In the genomic region with DNA sequence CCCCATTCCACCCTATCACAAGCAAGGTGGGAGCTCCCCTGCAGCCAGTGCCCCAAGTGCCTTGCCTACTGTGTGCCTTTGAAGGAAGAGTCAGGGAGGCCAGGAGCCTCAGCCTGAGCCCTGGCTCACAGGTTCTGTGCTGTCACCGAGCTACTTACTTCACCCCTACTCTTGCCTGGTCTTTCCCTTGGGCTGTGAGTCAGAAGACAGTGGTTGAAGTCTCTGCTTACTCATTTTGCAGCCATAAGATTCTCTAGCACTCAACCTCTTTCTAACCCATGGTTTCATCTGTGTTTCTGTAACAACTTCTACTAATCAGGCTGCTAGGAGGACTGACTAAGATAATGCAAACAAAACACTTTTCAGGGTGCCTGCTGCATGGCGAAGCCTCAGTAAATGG, we compare ENCODE assay signal across 14 cellular contexts.
DNase-seq lines count a peak whose midpoint lies in the region; ATAC-seq lines count a peak whose summit lies in the region.
"Had no signal": no experiment of that assay in that cellular context is flagged by ENCODE, and none has a peak within 500 bp of the region (broad histone marks: within the 10 kb centered on the region; RNA-seq: fewer than 3 reads in every experiment).

No MANE protein-coding gene starts in this region.

- intact Hi-C loops in activated CD4-positive, alpha-beta T cell treated with anti-CD3 and anti-CD28 coated beads for 36 hours (cut with DNase I, micrococcal nuclease) = no loop called here

- H3K27ac Mint-ChIP-seq in activated CD4-positive, alpha-beta T cell treated with anti-CD3 and anti-CD28 coated beads for 36 hours = no peak overlapping the region

- no peaks in the 10 kb centered on the region for H3K9me3 Mint-ChIP-seq in activated CD4-positive, alpha-beta T cell treated with anti-CD3 and anti-CD28 coated beads for 36 hours (ENCODE audit: low read depth)

- DNase-seq in activated CD4-positive, alpha-beta T cell treated with anti-CD3 and anti-CD28 coated beads for 36 hours = peak; percentile 24
- DNase-seq in activated CD4-positive, alpha-beta T cell treated with anti-CD3 and anti-CD28 coated beads, Interleukin-2, amount 50 U/mL, for 48 hours = no peak
- DNase-seq in LHCN-M2 (ENCODE audit: low read depth) = peak; percentile 85
- peak; percentile 37 for DNase-seq in dedifferentiated amniotic fluid mesenchymal stem cell (ENCODE audit: extremely low spot score)
- peak; percentile 32 for DNase-seq in renal cortical epithelial cell (ENCODE audit: low read depth)
- no peak for DNase-seq in mucosa of gallbladder (ENCODE audit: low spot score)
- DNase-seq in T-helper 1 cell = no peak
- DNase-seq: activated gamma-delta T cell; AML-193; GDM1; left ventricle myocardium superior; stimulated activated CD4-positive, alpha-beta T cell treated with anti-CD3 and anti-CD28 coated beads, Interleukin-12 subunit alpha, Interleukin-12 subunit beta, amount 100 ng/mL, for 4 hours had no signal

- no peak overlapping the region for H3K4me3 Mint-ChIP-seq in activated CD4-positive, alpha-beta T cell treated with anti-CD3 and anti-CD28 coated beads for 36 hours

- CTCF ChIA-PET in activated CD4-positive, alpha-beta T cell treated with anti-CD3 and anti-CD28 coated beads for 36 hours (lab: Charles Lee) = interaction anchor here (0.5 kb wide), 1 partner anchor 334 kb away, joined by 3 read pairs; no protein-coding TSS in a partner anchor

- peak; percentile 94 for ATAC-seq in activated CD4-positive, alpha-beta T cell treated with anti-CD3 and anti-CD28 coated beads for 36 hours
- ATAC-seq in HG03571 (IDR thresholded peaks at IDR 0.05; ENCODE audit: unreplicated experiment) = no peak
- ATAC-seq: left ventricle myocardium superior, Right ventricle myocardium inferior had no signal

- no peaks in the 10 kb centered on the region for H3K4me1 Mint-ChIP-seq in activated CD4-positive, alpha-beta T cell treated with anti-CD3 and anti-CD28 coated beads for 36 hours

- no peaks in the 10 kb centered on the region for H3K36me3 Mint-ChIP-seq in activated CD4-positive, alpha-beta T cell treated with anti-CD3 and anti-CD28 coated beads for 36 hours (ENCODE audit: low read depth)

- POLR2A ChIA-PET in activated CD4-positive, alpha-beta T cell treated with anti-CD3 and anti-CD28 coated beads for 36 hours (lab: Charles Lee) = no interaction called here

- H3K27me3 Mint-ChIP-seq in activated CD4-positive, alpha-beta T cell treated with anti-CD3 and anti-CD28 coated beads for 36 hours = peaks cover 11% of the 10 kb centered on the region

Comparison
In these comparisons a context has a peak if more than half of its experiments do, and no peak if none do; other contexts are left out.
1. DNase-seq: peak in activated CD4-positive, alpha-beta T cell treated with anti-CD3 and anti-CD28 coated beads for 36 hours (single experiment), LHCN-M2 (single experiment), dedifferentiated amniotic fluid mesenchymal stem cell (single experiment) and renal cortical epithelial cell (single experiment); none in activated CD4-positive, alpha-beta T cell treated with anti-CD3 and anti-CD28 coated beads, Interleukin-2, amount 50 U/mL, for 48 hours (0 of 2), mucosa of gallbladder (single experiment) and T-helper 1 cell (0 of 5).